ENCODE assay signal across 1 cellular context in genomic region chr2:74008761-74009395, GRCh38.
TF ChIP-seq lines count a peak whose summit lies in the region.

No MANE protein-coding gene starts in this region.

TF ChIP-seq in K562, 482 proteins besides CTCF, POLR2A, EP300 and RAD21:
- TF ChIP-seq ZNF395 (CRISPR knock-in tag; IDR thresholded peaks at IDR 0.05) (no peak), ZMIZ1 (IDR thresholded peaks at IDR 0.05; ENCODE audit: low read depth in 2 of 2, low read length in 2 of 2) (no peak), ARID2 (IDR thresholded peaks at IDR 0.05) (no peak), BDP1 (IDR thresholded peaks at IDR 0.05; ENCODE audit: insufficient read depth, insufficient read length) (no peak), ZBTB8A (IDR thresholded peaks at IDR 0.05; ENCODE audit: partially characterized antibody) (no peak), ZNF184 (CRISPR knock-in tag; IDR thresholded peaks at IDR 0.05) (no peak)
